ENCODE assay signal across 22 cellular contexts in the genomic region with DNA sequence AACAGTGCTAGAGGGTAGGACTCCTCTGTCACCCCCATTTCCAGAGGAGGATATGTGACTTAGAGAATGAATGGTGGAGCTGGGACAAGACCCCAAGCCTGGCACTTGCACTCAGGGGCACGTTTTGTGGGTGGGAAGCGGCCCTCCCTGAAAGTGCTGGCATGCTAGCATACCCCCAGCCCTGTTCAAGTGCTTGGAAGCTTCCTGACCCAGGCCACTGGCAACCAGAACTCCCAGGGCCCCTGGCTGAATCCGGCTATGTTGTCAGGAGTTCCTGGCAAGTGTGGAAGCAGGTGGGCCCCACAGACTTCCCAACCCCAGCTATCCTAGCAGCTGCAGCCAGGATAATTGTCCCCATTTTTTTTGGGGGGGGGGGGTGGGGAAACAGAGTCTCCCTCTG. TPM values are rescaled to one million over a fixed set of nuclear protein-coding genes. Genes with fewer than 3 reads are reported as not detected.
"Had no signal": no experiment of that assay in that cellular context is flagged by ENCODE, and none has a peak within 500 bp of the region (broad histone marks: within the 10 kb centered on the region; RNA-seq: fewer than 3 reads in every experiment).

No MANE protein-coding gene starts in this region.

- H3K27me3 ChIP-seq: ascending aorta, foreskin keratinocyte, neural progenitor cell, pancreas, right lobe of liver, thyroid gland had no signal

- H3K4me1 Mint-ChIP-seq: activated CD4-positive, alpha-beta T cell treated with anti-CD3 and anti-CD28 coated beads, Interleukin-2, amount 10 ng/mL, durations not matched to agents 7 days and 5 days; activated naive CD4-positive, alpha-beta T cell treated with anti-CD3 and anti-CD28 coated beads, Interleukin-2, amount 50 U/mL, for 24 hours had no signal

- H3K27ac ChIP-seq: ascending aorta, foreskin keratinocyte, neural progenitor cell, pancreas, right lobe of liver, spleen, thyroid gland had no signal

- H3K4me3 ChIP-seq: ascending aorta, lung, neural progenitor cell, pancreas, right lobe of liver, spleen, thyroid gland had no signal

- H3K9me3 ChIP-seq: ascending aorta, pancreas, right lobe of liver, spleen, thyroid gland had no signal

- H3K9me3 Mint-ChIP-seq: activated CD4-positive, alpha-beta T cell treated with anti-CD3 and anti-CD28 coated beads, Interleukin-2, amount 10 ng/mL, durations not matched to agents 7 days and 5 days; activated naive CD4-positive, alpha-beta T cell treated with anti-CD3 and anti-CD28 coated beads, Interleukin-2, amount 50 U/mL, for 24 hours; neural progenitor cell had no signal

- ATAC-seq: activated CD4-positive, CD25-positive, alpha-beta regulatory T cell treated with anti-CD3 and anti-CD28 coated beads, Interleukin-2, amount 50 U/mL, for 24 hours; activated CD8-positive, alpha-beta T cell treated with anti-CD3 and anti-CD28 coated beads, Interleukin-2, amount 10 ng/mL, durations not matched to agents 7 days and 5 days; left lobe of liver; stimulated activated naive B cell treated with anti-CD40 and anti-IgM and Interleukin-4, amounts not matched to agents 10 μg/mL and 1 μg/mL and 100 μg/mL, for 72 hours had no signal

- H3K27ac Mint-ChIP-seq: activated CD4-positive, alpha-beta T cell treated with anti-CD3 and anti-CD28 coated beads, Interleukin-2, amount 10 ng/mL, durations not matched to agents 7 days and 5 days; activated CD8-positive, alpha-beta T cell treated with anti-CD3 and anti-CD28 coated beads, Interleukin-2, amount 10 ng/mL, durations not matched to agents 7 days and 5 days; activated naive CD4-positive, alpha-beta T cell treated with anti-CD3 and anti-CD28 coated beads, Interleukin-2, amount 50 U/mL, for 24 hours; neural progenitor cell; stimulated activated naive B cell treated with anti-CD40 and anti-IgM and Interleukin-4, amounts not matched to agents 10 μg/mL and 1 μg/mL and 100 μg/mL, for 72 hours had no signal

- H3K36me3 Mint-ChIP-seq: activated naive CD4-positive, alpha-beta T cell treated with anti-CD3 and anti-CD28 coated beads, Interleukin-2, amount 50 U/mL, for 24 hours; neural progenitor cell had no signal

- H3K4me1 ChIP-seq: pancreas had no signal

- H3K4me3 Mint-ChIP-seq: activated CD4-positive, alpha-beta T cell treated with anti-CD3 and anti-CD28 coated beads, Interleukin-2, amount 10 ng/mL, durations not matched to agents 7 days and 5 days; activated CD8-positive, alpha-beta T cell treated with anti-CD3 and anti-CD28 coated beads, Interleukin-2, amount 10 ng/mL, durations not matched to agents 7 days and 5 days; activated naive CD4-positive, alpha-beta T cell treated with anti-CD3 and anti-CD28 coated beads, Interleukin-2, amount 50 U/mL, for 24 hours; neural progenitor cell; stimulated activated naive B cell treated with anti-CD40 and anti-IgM and Interleukin-4, amounts not matched to agents 10 μg/mL and 1 μg/mL and 100 μg/mL, for 72 hours had no signal

- H3K36me3 ChIP-seq: ascending aorta, neural progenitor cell, pancreas, right lobe of liver, spleen, thyroid gland had no signal

- DNase-seq: activated CD4-positive, alpha-beta T cell treated with anti-CD3 and anti-CD28 coated beads, Interleukin-2, amount 10 ng/mL, durations not matched to agents 7 days and 5 days; activated CD8-positive, alpha-beta T cell treated with anti-CD3 and anti-CD28 coated beads, Interleukin-2, amount 10 ng/mL, durations not matched to agents 7 days and 5 days; activated gamma-delta T cell; activated T-cell treated with anti-CD3 and anti-CD28 coated beads, Interleukin-2, amount 50 U/mL, for 48 hours; cerebellar nuclear complex; hypothalamus; kidney; stimulated activated CD4-positive, alpha-beta T cell treated with anti-CD3 and anti-CD28 coated beads, Interleukin-4, amount 100 ng/mL, for 4 hours; stimulated activated naive B cell treated with anti-CD40 and anti-IgM and Interleukin-4, amounts not matched to agents 10 μg/mL and 1 μg/mL and 100 μg/mL, for 72 hours; thyroid gland had no signal

RNA-seq across cellular contexts. Expression of a gene that starts 59.9 kb away (rescaled TPM):
- total RNA-seq: activated CD4-positive, alpha-beta T cell treated with anti-CD3 and anti-CD28 coated beads, Interleukin-2, amount 10 ng/mL, durations not matched to agents 7 days and 5 days; activated CD8-positive, alpha-beta T cell treated with anti-CD3 and anti-CD28 coated beads, Interleukin-2, amount 10 ng/mL, durations not matched to agents 7 days and 5 days; dermis microvascular lymphatic vessel endothelial cell; T-helper 1 cell treated with Interleukin-12 subunit alpha and Interleukin-12 subunit beta and Interleukin-4 antibody, amounts not matched to agents 30 ng/mL and 1 ng/mL, for 36 hours had no signal
